24 cellular contexts compared by ENCODE assay signal in the genomic region with DNA sequence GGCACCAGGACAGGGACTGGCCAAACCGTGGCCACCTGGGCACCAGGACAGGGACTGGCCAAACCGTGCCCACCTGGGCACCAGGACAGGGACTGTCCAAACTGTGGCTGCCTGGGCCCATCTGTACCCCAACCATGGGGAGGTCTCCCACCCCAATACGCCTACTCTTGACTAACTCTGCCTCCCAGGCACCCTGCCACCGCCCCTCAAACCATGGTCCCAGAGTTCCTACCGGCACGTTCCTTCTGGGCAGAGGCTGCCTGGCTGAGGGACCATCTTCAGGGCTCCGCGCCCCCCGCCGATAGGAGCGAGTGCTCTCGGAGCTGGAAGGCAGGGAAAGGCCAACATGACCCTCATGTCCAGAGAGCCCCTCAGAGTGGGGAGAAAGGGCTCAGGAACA.
"Had no signal": no experiment of that assay in that cellular context is flagged by ENCODE, and none has a peak within 500 bp of the region (broad histone marks: within the 10 kb centered on the region; RNA-seq: fewer than 3 reads in every experiment).

No MANE protein-coding gene starts in this region.

- DNase-seq: stimulated activated CD4-positive, alpha-beta T cell treated with anti-CD3 and anti-CD28 coated beads, Interleukin-2, amount 100 ng/mL, for 48 hours; stimulated activated CD4-positive, alpha-beta T cell treated with anti-CD3 and anti-CD28 coated beads, Interleukin-4, amount 100 ng/mL, for 1 hour; stimulated activated CD4-positive, alpha-beta T cell treated with anti-CD3 and anti-CD28 coated beads, Interleukin-4, amount 100 ng/mL, for 24 hours; stimulated activated CD4-positive, alpha-beta T cell treated with anti-CD3 and anti-CD28 coated beads, Interleukin-4, amount 100 ng/mL, for 4 hours; stimulated activated CD8-positive, alpha-beta memory T cell treated with anti-CD3 and anti-CD28 coated beads, Interleukin-4, amount 100 ng/mL, for 48 hours; stimulated activated naive B cell treated with anti-CD40 and anti-IgM and Interleukin-4, amounts not matched to agents 10 μg/mL and 1 μg/mL and 100 μg/mL, for 72 hours; stimulated activated naive CD4-positive, alpha-beta T cell; stimulated activated naive CD4-positive, alpha-beta T cell treated with Interleukin-2 at 50 U/mL for 16 hours; stimulated activated naive CD8-positive, alpha-beta T cell treated with anti-CD3 and anti-CD28 coated beads, Interleukin-15, amount 100 ng/mL, for 72 hours; stimulated activated naive CD8-positive, alpha-beta T cell treated with anti-CD3 and anti-CD28 coated beads, Interleukin-15, Interleukin-2, amounts not matched to agents 100 U/mL and 50 U/mL, for 24 hours; stomach; substantia nigra; testis; thyroid gland; tibial artery; transverse colon; trophoblast cell; upper lobe of left lung; upper lobe of right lung; uterus had no signal

- H3K27ac ChIP-seq: stomach, suprapubic skin, testis, thoracic aorta, thyroid gland, tibial artery, tibial nerve, transverse colon, upper lobe of left lung, upper lobe of right lung, uterus, vagina had no signal

- H3K9me3 ChIP-seq: stomach, suprapubic skin, testis, thoracic aorta, thyroid gland, tibial artery, tibial nerve, transverse colon, upper lobe of left lung, upper lobe of right lung, uterus, vagina had no signal

- H3K4me3 ChIP-seq: stomach, suprapubic skin, testis, thoracic aorta, thyroid gland, tibial artery, tibial nerve, transverse colon, upper lobe of left lung, upper lobe of right lung, uterus, vagina had no signal

- H3K36me3 ChIP-seq: uterus had no signal

- H3K27me3 ChIP-seq: stomach, suprapubic skin, testis, thyroid gland, tibial artery, tibial nerve, transverse colon, upper lobe of left lung, upper lobe of right lung, uterus, vagina had no signal

- H3K4me1 ChIP-seq: suprapubic skin, testis, thyroid gland, tibial artery, tibial nerve, upper lobe of right lung, uterus, vagina had no signal
